In the genomic region with DNA sequence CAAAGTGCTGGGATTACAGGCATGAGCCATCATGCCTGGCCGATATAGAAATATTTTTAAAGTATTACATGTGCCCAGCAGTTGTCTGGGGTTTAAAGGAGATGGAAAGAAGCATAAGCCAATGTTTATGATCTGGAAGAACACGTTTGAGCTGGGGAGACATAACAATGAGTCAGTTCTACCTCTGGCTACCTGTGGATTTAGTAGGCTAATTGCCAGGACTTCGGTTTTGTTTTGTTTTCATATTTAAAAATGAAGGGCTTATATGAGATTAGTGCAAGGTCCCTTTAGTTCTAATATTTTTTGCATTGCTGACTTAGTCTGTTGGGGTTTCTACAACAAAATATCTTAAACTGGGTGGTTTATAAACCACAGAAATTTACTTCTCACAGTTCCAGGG, we compare ENCODE assay signal across 19 cellular contexts. TPM values are rescaled to one million over a fixed set of nuclear protein-coding genes. Genes with fewer than 3 reads are reported as not detected.
DNase-seq lines count a peak whose midpoint lies in the region; ATAC-seq and TF ChIP-seq lines count a peak whose summit lies in the region.
"Had no signal": no experiment of that assay in that cellular context is flagged by ENCODE, and none has a peak within 500 bp of the region (broad histone marks: within the 10 kb centered on the region; RNA-seq: fewer than 3 reads in every experiment).

No MANE protein-coding gene starts in this region.

- no peaks in the 10 kb centered on the region for H3K9me3 Mint-ChIP-seq in natural killer cell

- peaks cover 12% of the 10 kb centered on the region in 2 donors for H3K4me1 Mint-ChIP-seq in natural killer cell

- H2AFZ ChIP-seq in mammary epithelial cell (ENCODE audit: low read depth, low read length) = no peak overlapping the region

- DNase-seq in HT-29 (ENCODE audit: low spot score) (peak; percentile 86), mammary epithelial cell (peak; percentile 94), natural killer cell (no peak), BE2C (no peak)
- DNase-seq: activated CD4-positive, alpha-beta T cell treated with anti-CD3 and anti-CD28 coated beads, Interleukin-2, amount 50 U/mL, for 1 hour; activated effector memory CD4-positive, alpha-beta T cell treated with Interleukin-2 at 50 U/mL for 16 hours; cerebellar nuclear complex; DMS79 treated with DMSO at 0.1 percent for 48 hours; erythroblast; hippocampal formation; mesenchymal stem cell; NCI-H146; NCI-H510A had no signal

- 0% methylated on average over 3 of the region's 3 CpGs for WGBS in mammary epithelial cell (ENCODE audit: low coverage, missing lambda C conversion rate)

- in situ Hi-C loops in mammary epithelial cell (cut with MboI; ENCODE audit: low sequenced_read_pairs in 2 of 2) = no loop called here

- no peaks in the 10 kb centered on the region for H3K27me3 Mint-ChIP-seq in natural killer cell (ENCODE audit: low read depth in 2 of 2)

- no peak for ATAC-seq in natural killer cell
- ATAC-seq in HG02610 (IDR thresholded peaks at IDR 0.05; ENCODE audit: unreplicated experiment) = no peak
- ATAC-seq in GM21825 (IDR thresholded peaks at IDR 0.05; ENCODE audit: unreplicated experiment) = no peak
- no peak for ATAC-seq in HG02981 (IDR thresholded peaks at IDR 0.05; ENCODE audit: unreplicated experiment)

- CTCF ChIA-PET in mammary epithelial cell (lab: Charles Lee; ENCODE audit: low non-redundant PET) = interaction anchor here (1.0 kb wide), 1 partner anchor 69 kb away, joined by 4 read pairs; no protein-coding TSS in a partner anchor

- peak overlapping the region; percentile 40 for H3K4me2 ChIP-seq in mammary epithelial cell (ENCODE audit: insufficient read depth, low read depth, low read length)

- H3K4me1 ChIP-seq in mammary epithelial cell (ENCODE audit: insufficient read depth, low read length) (peaks cover 29% of the 10 kb centered on the region), BE2C (no peaks in the 10 kb centered on the region)

- H3K79me2 ChIP-seq in mammary epithelial cell (ENCODE audit: insufficient read depth, low read length) = no peaks in the 10 kb centered on the region

- H3K27me3 ChIP-seq in mammary epithelial cell (ENCODE audit: insufficient read depth, low read length) = no peaks in the 10 kb centered on the region
- no peaks in the 10 kb centered on the region; the same call in 1 of the 2 replicates for H3K27me3 ChIP-seq in BE2C
- H3K27me3 ChIP-seq: vagina had no signal

- no peaks in the 10 kb centered on the region for H3K36me3 Mint-ChIP-seq in natural killer cell

- intact Hi-C loops in mammary epithelial cell (cut with micrococcal nuclease) (loop anchor here (1.0 to 2.0 kb wide), 2 partner anchors 50 to 55 kb away; no protein-coding TSS in a partner anchor), natural killer cell (cut with micrococcal nuclease) (no loop called here)

- H3K4me3 ChIP-seq in mammary epithelial cell (replicated peaks in 1 of 3; ENCODE audit: insufficient read depth in 1 of 3, low read depth in 2 of 3, low read length in 3 of 3) = no peak overlapping the region
- no peak overlapping the region for H3K4me3 ChIP-seq in BE2C (ENCODE audit: low read depth, low read length)
- H3K4me3 ChIP-seq: vagina had no signal

- no peaks in the 10 kb centered on the region for H3K36me3 ChIP-seq in mammary epithelial cell (ENCODE audit: insufficient read depth, low read length)
- H3K36me3 ChIP-seq in BE2C = no peaks in the 10 kb centered on the region
- H3K36me3 ChIP-seq: vagina had no signal

- BruUV-seq in mammary epithelial cell (replicated peaks; lab: Mats Ljungman, UMichigan) = no TSS peak

- H3K27ac Mint-ChIP-seq in natural killer cell = peak overlapping the region; percentile 54 to 65

- H3K27ac ChIP-seq in C4-2B (peak overlapping the region; percentile 35), mammary epithelial cell (ENCODE audit: insufficient read depth, low read depth, low read length) (peak overlapping the region; percentile 52)
- H3K27ac ChIP-seq: vagina had no signal

- no peak overlapping the region for H3K9ac ChIP-seq in mammary epithelial cell (ENCODE audit: insufficient read depth, low read length)

- H3K4me3 Mint-ChIP-seq in natural killer cell = no peak overlapping the region

- TF ChIP-seq CTCF in C4-2B (conservative IDR thresholded peaks at IDR 0.05) = no peak
- no peak for TF ChIP-seq CTCF in mammary epithelial cell (conservative IDR thresholded peaks at IDR 0.05 in 1 of 2, IDR thresholded peaks at IDR 0.05 in 1 of 2; ENCODE audit: extremely low read depth in 1 of 2, insufficient read depth in 1 of 2, low read depth in 1 of 2, low read length in 2 of 2)
- no peak for TF ChIP-seq CTCF in natural killer cell (IDR thresholded peaks at IDR 0.05)
- TF ChIP-seq CTCF in BE2C (IDR thresholded peaks at IDR 0.05; ENCODE audit: low read depth, low read length) = no peak

- H3K9me3 ChIP-seq in mammary epithelial cell (replicated peaks; ENCODE audit: insufficient read depth, low read length) (no peaks in the 10 kb centered on the region), BE2C (no peaks in the 10 kb centered on the region)
- H3K9me3 ChIP-seq: vagina had no signal

- H4K20me1 ChIP-seq in mammary epithelial cell (ENCODE audit: insufficient read depth, low read length) = no peaks in the 10 kb centered on the region

- dilution Hi-C loops in mammary epithelial cell (cut with HindIII; ENCODE audit: low sequenced_read_pairs) = no loop called here

RNA-seq across cellular contexts. Expression of a gene that starts 22.9 kb away (rescaled TPM):
- total RNA-seq in HT-29 (2014; rRNA removed; shearing (Covaris generic)) = 14.8 and 14.9 TPM in 2 replicates
- 1 to 10 TPM; 2.8 to 3.2 TPM for total RNA-seq in mammary epithelial cell
- polyA plus RNA-seq in mammary epithelial cell = 4.3 TPM
- polyA minus RNA-seq in mammary epithelial cell = not detected
- total RNA-seq in natural killer cell = 10 to 100 TPM in 2 of 3 donors, 1 to 10 TPM in 1; 9.5 to 27.7 (median 18.4) TPM
- 0.45 TPM for polyA plus RNA-seq in BE2C (2012; ENCODE audit: insufficient read depth, insufficient read length, low read depth)
- total RNA-seq: osteocyte had no signal

Comparison
In these comparisons a context has a peak if more than half of its experiments do, and no peak if none do; other contexts are left out.
1. DNase-seq: peak in HT-29 (single experiment) and mammary epithelial cell (single experiment); none in natural killer cell (single experiment) and BE2C (single experiment).